ENCODE assay signal across 11 cellular contexts in the genomic region with DNA sequence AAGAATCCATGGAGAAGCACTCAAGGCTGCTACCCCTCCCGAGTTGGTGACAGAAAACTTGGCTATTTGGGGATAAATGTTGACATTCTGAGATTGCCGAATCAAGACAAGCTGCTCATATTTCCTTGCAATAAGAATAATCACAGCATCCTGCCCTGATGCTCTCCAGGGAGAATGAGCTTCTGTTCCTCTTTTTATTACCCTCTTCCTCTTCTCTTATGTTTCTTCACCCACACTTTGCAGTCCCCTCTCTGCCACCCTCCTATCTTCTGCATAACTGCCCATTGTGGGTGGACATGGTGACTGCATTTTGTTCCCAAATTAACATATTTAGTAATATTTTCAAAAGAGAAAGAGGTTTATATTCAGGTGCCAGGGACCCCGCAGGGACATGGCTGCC. TPM values are rescaled to one million over a fixed set of nuclear protein-coding genes. Genes with fewer than 3 reads are reported as not detected.
DNase-seq lines count a peak whose midpoint lies in the region; ATAC-seq and TF ChIP-seq lines count a peak whose summit lies in the region.
"Had no signal": no experiment of that assay in that cellular context is flagged by ENCODE, and none has a peak within 500 bp of the region (broad histone marks: within the 10 kb centered on the region; RNA-seq: fewer than 3 reads in every experiment).

No MANE protein-coding gene starts in this region.

- intact Hi-C loops in left lung (cut with DNase I): no loop called here

- H3K27ac ChIP-seq in left lung: no peak overlapping the region
- H3K27ac ChIP-seq: neutrophil had no signal

- H3K4me1 ChIP-seq in left lung: no peaks in the 10 kb centered on the region

- H3K9me3 Mint-ChIP-seq in activated naive CD4-positive, alpha-beta T cell treated with anti-CD3 and anti-CD28 coated beads, Interleukin-2, amount 10 ng/mL, durations not matched to agents 7 days and 5 days: no peaks in the 10 kb centered on the region

- DNase-seq in left lung (no peak), midbrain (lab: John Stamatoyannopoulos, UW) (no peak), DMS 273 treated with DMSO at 0.1 percent for 48 hours (lab: John Stamatoyannopoulos, UW) (no peak), NCI-H2196 (lab: John Stamatoyannopoulos, UW; ENCODE audit: unreplicated experiment) (no peak)
- DNase-seq in activated naive CD4-positive, alpha-beta T cell treated with anti-CD3 and anti-CD28 coated beads, Interleukin-2, amount 10 ng/mL, durations not matched to agents 7 days and 5 days: no peak

- no peaks in the 10 kb centered on the region for H3K27me3 ChIP-seq in left lung

- H3K4me3 ChIP-seq in left lung: no peak overlapping the region

- H3K4me1 Mint-ChIP-seq in activated naive CD4-positive, alpha-beta T cell treated with anti-CD3 and anti-CD28 coated beads, Interleukin-2, amount 10 ng/mL, durations not matched to agents 7 days and 5 days: peaks cover 2% of the 10 kb centered on the region

- H3K27me3 Mint-ChIP-seq in activated naive CD4-positive, alpha-beta T cell treated with anti-CD3 and anti-CD28 coated beads, Interleukin-2, amount 10 ng/mL, durations not matched to agents 7 days and 5 days: peaks cover 37% of the 10 kb centered on the region

- no peaks in the 10 kb centered on the region for H3K36me3 ChIP-seq in left lung
- H3K36me3 ChIP-seq: neutrophil had no signal

- no peak overlapping the region for H3K27ac Mint-ChIP-seq in activated naive CD4-positive, alpha-beta T cell treated with anti-CD3 and anti-CD28 coated beads, Interleukin-2, amount 10 ng/mL, durations not matched to agents 7 days and 5 days

- no peaks in the 10 kb centered on the region for H3K36me3 Mint-ChIP-seq in activated naive CD4-positive, alpha-beta T cell treated with anti-CD3 and anti-CD28 coated beads, Interleukin-2, amount 10 ng/mL, durations not matched to agents 7 days and 5 days

- CTCF ChIA-PET in activated naive CD4-positive, alpha-beta T cell treated with anti-CD3 and anti-CD28 coated beads, Interleukin-2, amount 10 ng/mL, durations not matched to agents 7 days and 5 days (lab: Charles Lee): no interaction called here

- no peak overlapping the region for H3K4me3 Mint-ChIP-seq in activated naive CD4-positive, alpha-beta T cell treated with anti-CD3 and anti-CD28 coated beads, Interleukin-2, amount 10 ng/mL, durations not matched to agents 7 days and 5 days

- ATAC-seq in GM18520 (IDR thresholded peaks at IDR 0.05; ENCODE audit: unreplicated experiment) (peak; percentile 60), GM21723 (IDR thresholded peaks at IDR 0.05; ENCODE audit: unreplicated experiment) (peak; percentile 75), HG03439 (IDR thresholded peaks at IDR 0.05; ENCODE audit: unreplicated experiment) (peak; percentile 48), left lung (peak; percentile 49)

- no peaks in the 10 kb centered on the region for H3K9me3 ChIP-seq in left lung
- H3K9me3 ChIP-seq: neutrophil had no signal

- TF ChIP-seq CTCF in left lung (IDR thresholded peaks at IDR 0.05): no peak

RNA-seq across cellular contexts. Expression of a gene that starts 11.9 kb away (rescaled TPM):
- not detected for total RNA-seq in left lung
- total RNA-seq: Daoy; T-helper 1 cell treated with Interleukin-12 subunit alpha and Interleukin-12 subunit beta and Interleukin-4 antibody, amounts not matched to agents 30 ng/mL and 1 ng/mL, for 36 hours had no signal

RNA-seq across cellular contexts. Expression of a gene that starts 50.4 kb away (rescaled TPM):
- total RNA-seq in left lung: 1 to 10 TPM; 7.5 to 9.6 TPM

RNA-seq across cellular contexts. Expression of a gene that starts 50.7 kb away (rescaled TPM):
- total RNA-seq in left lung: 10 to 100 TPM; 18.5 to 19.9 TPM
